Comparison of ENCODE assay signal across 8 cellular contexts in genomic region chr19:40603071-40603718, GRCh38. TPM values are rescaled to one million over a fixed set of nuclear protein-coding genes. Genes with fewer than 3 reads are reported as not detected.
DNase-seq lines count a peak whose midpoint lies in the region; ATAC-seq and TF ChIP-seq lines count a peak whose summit lies in the region.

No MANE protein-coding gene starts in this region.

- DNase-seq in heart left ventricle, result peak in 1 of 5 donors; percentile 22
- DNase-seq in left cardiac atrium, result no peak
- DNase-seq in activated CD4-positive, alpha-beta memory T cell treated with anti-CD3 and anti-CD28 coated beads, Interleukin-2, amount 10 ng/mL, durations not matched to agents 7 days and 5 days, result no peak
- peak in 1 of 3 donors; percentile 50 for DNase-seq in right cardiac atrium
- no peak for DNase-seq in stomach
- DNase-seq in HPDE6-E6E7 (ENCODE audit: extremely low spot score), result no peak
- DNase-seq in AG20443 (ENCODE audit: low spot score), result no peak

- TF ChIP-seq POLR2A in heart left ventricle (IDR thresholded peaks at IDR 0.05) (no peak), stomach (IDR thresholded peaks at IDR 0.05) (no peak)

- peaks cover 0 to 35% (median 3%) of the 10 kb centered on the region in 9 donors for H3K27me3 ChIP-seq in heart left ventricle
- no peaks in the 10 kb centered on the region for H3K27me3 ChIP-seq in right cardiac atrium (ENCODE audit: control insufficient read depth, insufficient read depth)
- H3K27me3 ChIP-seq in stomach, result peaks cover 0 to 78% (median 27%) of the 10 kb centered on the region in 3 donors

- intact Hi-C loops in heart left ventricle (cut with DNase I), result loop anchor here in 4 of 10 donors (2.0 to 10.0 kb wide), 8 partner anchors 28 to 318 kb away; partner anchors contain the start of genes BLVRB (in 3 of the 4), SPTBN4 (in 3 of the 4) and AKT2 (in 2 of the 4)
- intact Hi-C loops in left cardiac atrium (cut with DNase I), result loop anchor here in 1 of 2 donors (5.0 kb wide), 1 partner anchor 136 kb away; the partner anchor contains the start of genes BLVRB and SPTBN4
- intact Hi-C loops in right cardiac atrium (cut with DNase I), result loop anchor here in 1 of 4 donors (10.0 kb wide), 1 partner anchor 138 kb away; the partner anchor contains the start of genes BLVRB and SPTBN4
- intact Hi-C loops in stomach (cut with DNase I; ENCODE audit: low total_unique reads), result no loop called here

- H3K4me3 ChIP-seq in heart left ventricle (peak overlapping the region; percentile 7 to 96 (median 68)), right cardiac atrium (ENCODE audit: low read length) (peak overlapping the region; percentile 39), stomach (peak overlapping the region; percentile 47 to 59 (median 52))

- H3K9me3 Mint-ChIP-seq in activated CD4-positive, alpha-beta memory T cell treated with anti-CD3 and anti-CD28 coated beads, Interleukin-2, amount 10 ng/mL, durations not matched to agents 7 days and 5 days, result no peaks in the 10 kb centered on the region

- no peak for TF ChIP-seq CTCF in heart left ventricle (IDR thresholded peaks at IDR 0.05)
- no peak for TF ChIP-seq CTCF in stomach (IDR thresholded peaks at IDR 0.05)

- no peaks in the 10 kb centered on the region for H3K36me3 Mint-ChIP-seq in activated CD4-positive, alpha-beta memory T cell treated with anti-CD3 and anti-CD28 coated beads, Interleukin-2, amount 10 ng/mL, durations not matched to agents 7 days and 5 days (ENCODE audit: low read depth)

- POLR2A ChIA-PET in activated CD4-positive, alpha-beta memory T cell treated with anti-CD3 and anti-CD28 coated beads, Interleukin-2, amount 10 ng/mL, durations not matched to agents 7 days and 5 days (lab: Charles Lee), result interaction anchor here (1.0 to 3.8 kb wide), 10 partner anchors 10 to 147 kb away, joined by 3 to 53 read pairs (median 6); partner anchors contain the start of genes ACTMAP and BLVRB

- no peak for ATAC-seq in heart left ventricle
- ATAC-seq in left cardiac atrium, result no peak
- no peak for ATAC-seq in right cardiac atrium
- no peak for ATAC-seq in GM18517 (IDR thresholded peaks at IDR 0.05; ENCODE audit: unreplicated experiment)

- no peaks in the 10 kb centered on the region for H3K36me3 ChIP-seq in heart left ventricle
- no peaks in the 10 kb centered on the region for H3K36me3 ChIP-seq in stomach

- H3K4me1 ChIP-seq in heart left ventricle (peaks cover 0 to 84% (median 70%) of the 10 kb centered on the region in 12 donors), right cardiac atrium (ENCODE audit: control insufficient read depth, insufficient read depth, low read length) (peaks cover 6% of the 10 kb centered on the region), stomach (peaks cover 62 to 99% (median 89%) of the 10 kb centered on the region in 4 donors)

- no peak for TF ChIP-seq EP300 in stomach (IDR thresholded peaks at IDR 0.05)

- CTCF ChIA-PET in activated CD4-positive, alpha-beta memory T cell treated with anti-CD3 and anti-CD28 coated beads, Interleukin-2, amount 10 ng/mL, durations not matched to agents 7 days and 5 days (lab: Charles Lee), result interaction anchor here (0.6 to 4.9 kb wide), 21 partner anchors 8 to 298 kb away, joined by 3 to 65 read pairs (median 7); partner anchors contain the start of gene BLVRB

- H3K27ac Mint-ChIP-seq in activated CD4-positive, alpha-beta memory T cell treated with anti-CD3 and anti-CD28 coated beads, Interleukin-2, amount 10 ng/mL, durations not matched to agents 7 days and 5 days, result peak overlapping the region; percentile 96

- H3K4me3 Mint-ChIP-seq in activated CD4-positive, alpha-beta memory T cell treated with anti-CD3 and anti-CD28 coated beads, Interleukin-2, amount 10 ng/mL, durations not matched to agents 7 days and 5 days, result peak overlapping the region; percentile 86

- no peaks in the 10 kb centered on the region for H3K9me3 ChIP-seq in heart left ventricle
- no peaks in the 10 kb centered on the region for H3K9me3 ChIP-seq in right cardiac atrium (ENCODE audit: control insufficient read depth, low read length)
- H3K9me3 ChIP-seq in stomach, result no peaks in the 10 kb centered on the region

- H3K27ac ChIP-seq in heart left ventricle, result peak overlapping the region; percentile 67 to 97 (median 86)
- peak overlapping the region; percentile 40 for H3K27ac ChIP-seq in right cardiac atrium (ENCODE audit: low read length)
- peak overlapping the region; percentile 82 to 92 (median 89) for H3K27ac ChIP-seq in stomach

- 4 to 9% (median 8%) methylated on average over 12 of the region's 12 CpGs for WGBS in heart left ventricle, 4 donors
- 7% methylated on average over 12 of the region's 12 CpGs for WGBS in right cardiac atrium
- 5 to 12% (median 9%) methylated on average over 12 of the region's 12 CpGs for WGBS in stomach, 5 donors

- H3K27me3 Mint-ChIP-seq in activated CD4-positive, alpha-beta memory T cell treated with anti-CD3 and anti-CD28 coated beads, Interleukin-2, amount 10 ng/mL, durations not matched to agents 7 days and 5 days, result peaks cover 34% of the 10 kb centered on the region

- peaks cover 82% of the 10 kb centered on the region for H3K4me1 Mint-ChIP-seq in activated CD4-positive, alpha-beta memory T cell treated with anti-CD3 and anti-CD28 coated beads, Interleukin-2, amount 10 ng/mL, durations not matched to agents 7 days and 5 days

RNA-seq across cellular contexts. Expression of gene LTBP4, which starts 2.0 kb away (rescaled TPM):
- 100 to 1,000 TPM; 101 to 319 (median 212) TPM for total RNA-seq in heart left ventricle
- polyA plus RNA-seq in heart left ventricle, result 100 to 1,000 TPM in 1 of 2 donors, 10 to 100 TPM in 1; 95.0 to 121 TPM
- total RNA-seq in left cardiac atrium, result 100 to 1,000 TPM; 272 to 361 TPM
- 100 to 1,000 TPM; 121 to 122 TPM for total RNA-seq in activated CD4-positive, alpha-beta memory T cell treated with anti-CD3 and anti-CD28 coated beads, Interleukin-2, amount 10 ng/mL, durations not matched to agents 7 days and 5 days
- 100 to 1,000 TPM; 307 to 473 (median 324) TPM for total RNA-seq in right cardiac atrium
- 216 TPM for polyA plus RNA-seq in right cardiac atrium
- total RNA-seq in stomach, result 1,000 to 10,000 TPM in 1 of 5 donors, 100 to 1,000 TPM in 3, 10 to 100 TPM in 1; 79.0 to 1,027 (median 190) TPM
- 100 to 1,000 TPM in 1 of 3 donors, 10 to 100 TPM in 2; 66.1 to 102 (median 98.6) TPM for polyA plus RNA-seq in stomach

RNA-seq across cellular contexts. Expression of gene SHKBP1, which starts 26.5 kb away (rescaled TPM):
- 10 to 100 TPM; 16.4 to 52.8 (median 18.4) TPM for total RNA-seq in heart left ventricle
- 10 to 100 TPM; 23.2 to 37.0 TPM for polyA plus RNA-seq in heart left ventricle
- total RNA-seq in left cardiac atrium, result 10 to 100 TPM; 23.5 to 24.4 TPM
- total RNA-seq in activated CD4-positive, alpha-beta memory T cell treated with anti-CD3 and anti-CD28 coated beads, Interleukin-2, amount 10 ng/mL, durations not matched to agents 7 days and 5 days, result 100 to 1,000 TPM; 139 to 150 TPM
- total RNA-seq in right cardiac atrium, result 10 to 100 TPM; 19.7 to 23.0 (median 20.4) TPM
- 22.8 TPM for polyA plus RNA-seq in right cardiac atrium
- 100 to 1,000 TPM in 1 of 5 donors, 10 to 100 TPM in 4; 15.8 to 102 (median 70.6) TPM for total RNA-seq in stomach
- polyA plus RNA-seq in stomach, result 10 to 100 TPM; 76.1 to 95.7 (median 79.9) TPM
